In the genomic region with DNA sequence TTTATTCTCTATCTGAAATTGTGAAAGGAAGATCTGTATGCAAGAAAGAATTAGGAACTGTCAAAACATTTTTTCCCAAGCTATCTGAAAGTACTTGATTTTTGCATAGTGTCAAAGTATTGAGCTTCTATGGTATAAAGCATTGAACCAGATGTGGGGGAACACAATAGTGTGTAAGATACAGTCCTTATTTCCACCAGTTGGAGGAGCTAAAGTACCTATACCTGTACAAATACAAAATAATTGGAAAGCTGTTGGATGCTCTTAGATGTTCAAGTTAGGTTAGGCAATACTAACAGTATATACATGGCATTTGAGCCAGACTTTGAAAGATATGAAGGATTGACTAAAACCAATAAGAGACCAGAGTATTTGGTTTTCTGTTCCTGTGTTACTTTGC, we compare ENCODE assay signal across 9 cellular contexts.
DNase-seq lines count a peak whose midpoint lies in the region; ATAC-seq and TF ChIP-seq lines count a peak whose summit lies in the region.
"Had no signal": no experiment of that assay in that cellular context is flagged by ENCODE, and none has a peak within 500 bp of the region (broad histone marks: within the 10 kb centered on the region; RNA-seq: fewer than 3 reads in every experiment).

No MANE protein-coding gene starts in this region.

- H3K4me1 Mint-ChIP-seq in activated naive CD8-positive, alpha-beta T cell treated with anti-CD3 and anti-CD28 coated beads, Interleukin-2, amount 50 U/mL, for 24 hours, result no peaks in the 10 kb centered on the region
- H3K4me1 Mint-ChIP-seq in progenitor cell of endocrine pancreas (ENCODE audit: low read depth), result peaks cover 10% of the 10 kb centered on the region
- H3K4me1 Mint-ChIP-seq: activated naive CD4-positive, alpha-beta T cell treated with anti-CD3 and anti-CD28 coated beads, Interleukin-2, amount 50 U/mL, for 24 hours had no signal

- no peaks in the 10 kb centered on the region for H3K9me3 Mint-ChIP-seq in activated naive CD8-positive, alpha-beta T cell treated with anti-CD3 and anti-CD28 coated beads, Interleukin-2, amount 50 U/mL, for 24 hours
- no peaks in the 10 kb centered on the region for H3K9me3 Mint-ChIP-seq in progenitor cell of endocrine pancreas (ENCODE audit: low read depth)
- H3K9me3 Mint-ChIP-seq: activated naive CD4-positive, alpha-beta T cell treated with anti-CD3 and anti-CD28 coated beads, Interleukin-2, amount 50 U/mL, for 24 hours had no signal

- POLR2A ChIA-PET in A673 (lab: Charles Lee; ENCODE audit: low non-redundant PET), result no interaction called here

- no peaks in the 10 kb centered on the region for H3K27me3 Mint-ChIP-seq in activated naive CD8-positive, alpha-beta T cell treated with anti-CD3 and anti-CD28 coated beads, Interleukin-2, amount 50 U/mL, for 24 hours
- H3K27me3 Mint-ChIP-seq in progenitor cell of endocrine pancreas, result no peaks in the 10 kb centered on the region

- ATAC-seq in GM18520 (IDR thresholded peaks at IDR 0.05; ENCODE audit: unreplicated experiment) (peak; percentile 56), HG03196 (IDR thresholded peaks at IDR 0.05; ENCODE audit: unreplicated experiment) (peak; percentile 77)
- peak; percentile 71 for ATAC-seq in activated naive CD8-positive, alpha-beta T cell treated with anti-CD3 and anti-CD28 coated beads, Interleukin-2, amount 50 U/mL, for 24 hours

- H3K4me3 ChIP-seq in A673 (ENCODE audit: low read depth, low read length, poor library complexity, severe bottlenecking) (no peak overlapping the region), neutrophil (ENCODE audit: low read depth in 1 of 2, low read length in 1 of 2) (no peak overlapping the region)

- H3K36me3 ChIP-seq in A673 (ENCODE audit: insufficient read depth, low read length, poor library complexity, severe bottlenecking) (no peaks in the 10 kb centered on the region), neutrophil (no peaks in the 10 kb centered on the region)

- intact Hi-C loops in A673 (cut with micrococcal nuclease; ENCODE audit: unreplicated experiment), result no loop called here

- DNase-seq in A673 (ENCODE audit: low spot score), result peak; percentile 9
- DNase-seq in activated naive CD8-positive, alpha-beta T cell treated with anti-CD3 and anti-CD28 coated beads, Interleukin-2, amount 50 U/mL, for 24 hours, result no peak
- no peak for DNase-seq in pons (ENCODE audit: low spot score)
- DNase-seq in progenitor cell of endocrine pancreas (ENCODE audit: low spot score, unreplicated experiment), result no peak
- no peak for DNase-seq in NCI-H2081 treated with DMSO at 0.1 percent for 48 hours (lab: John Stamatoyannopoulos, UW)

- no peak overlapping the region for H3K27ac Mint-ChIP-seq in activated naive CD8-positive, alpha-beta T cell treated with anti-CD3 and anti-CD28 coated beads, Interleukin-2, amount 50 U/mL, for 24 hours
- H3K27ac Mint-ChIP-seq in progenitor cell of endocrine pancreas, result no peak overlapping the region
- H3K27ac Mint-ChIP-seq: activated naive CD4-positive, alpha-beta T cell treated with anti-CD3 and anti-CD28 coated beads, Interleukin-2, amount 50 U/mL, for 24 hours had no signal

- CTCF ChIA-PET in A673 (lab: Charles Lee), result no interaction called here

- H3K27ac ChIP-seq in A673 (ENCODE audit: low read depth, low read length, poor library complexity, severe bottlenecking) (no peak overlapping the region), neutrophil (no peak overlapping the region)

- BruUV-seq in A673 (replicated peaks; lab: Mats Ljungman, UMichigan), result no TSS peak

- no peak overlapping the region for H3K4me3 Mint-ChIP-seq in activated naive CD8-positive, alpha-beta T cell treated with anti-CD3 and anti-CD28 coated beads, Interleukin-2, amount 50 U/mL, for 24 hours
- H3K4me3 Mint-ChIP-seq in progenitor cell of endocrine pancreas (ENCODE audit: low read depth), result no peak overlapping the region
- H3K4me3 Mint-ChIP-seq: activated naive CD4-positive, alpha-beta T cell treated with anti-CD3 and anti-CD28 coated beads, Interleukin-2, amount 50 U/mL, for 24 hours had no signal

- no peaks in the 10 kb centered on the region for H3K4me1 ChIP-seq in A673 (ENCODE audit: insufficient read depth, low read length, poor library complexity, severe bottlenecking)
- peaks cover 0 to 5% of the 10 kb centered on the region in 2 experiments for H3K4me1 ChIP-seq in neutrophil (ENCODE audit: control insufficient read depth in 1 of 2, insufficient read depth in 1 of 2, low read depth in 1 of 2, low read length in 1 of 2)

- no peaks in the 10 kb centered on the region for H3K27me3 ChIP-seq in A673 (replicated peaks; ENCODE audit: insufficient read depth, low read depth, low read length, poor library complexity)
- H3K27me3 ChIP-seq in neutrophil, result no peaks in the 10 kb centered on the region

- no peaks in the 10 kb centered on the region for H3K36me3 Mint-ChIP-seq in activated naive CD8-positive, alpha-beta T cell treated with anti-CD3 and anti-CD28 coated beads, Interleukin-2, amount 50 U/mL, for 24 hours (ENCODE audit: low read depth)
- H3K36me3 Mint-ChIP-seq in progenitor cell of endocrine pancreas (ENCODE audit: insufficient read depth), result no peaks in the 10 kb centered on the region

- no peaks in the 10 kb centered on the region for H3K9me3 ChIP-seq in A673 (ENCODE audit: low read depth, low read length, poor library complexity, severe bottlenecking)
- H3K9me3 ChIP-seq in neutrophil, result no peaks in the 10 kb centered on the region

- TF ChIP-seq CTCF in A673 (conservative IDR thresholded peaks at IDR 0.05; ENCODE audit: low read depth, low read length) (peak; percentile 28; the same call in 1 of the 2 replicates), neutrophil (IDR thresholded peaks at IDR 0.05) (peak; percentile 61), progenitor cell of endocrine pancreas (IDR thresholded peaks at IDR 0.05; ENCODE audit: unreplicated experiment) (no peak)
